In genomic region chr1:180213401-180214177, GRCh38 we compare ENCODE assay signal across 10 cellular contexts. TPM values are rescaled to one million over a fixed set of nuclear protein-coding genes. Genes with fewer than 3 reads are reported as not detected.
DNase-seq lines count a peak whose midpoint lies in the region; ATAC-seq and TF ChIP-seq lines count a peak whose summit lies in the region.
"Had no signal": no experiment of that assay in that cellular context is flagged by ENCODE, and none has a peak within 500 bp of the region (broad histone marks: within the 10 kb centered on the region; RNA-seq: fewer than 3 reads in every experiment).

No MANE protein-coding gene starts in this region.

- H3K4me3 ChIP-seq in fibroblast of villous mesenchyme (ENCODE audit: low read depth, low read length) (no peak overlapping the region), suprapubic skin (no peak overlapping the region), right atrium auricular region (no peak overlapping the region), coronary artery (no peak overlapping the region)
- H3K4me3 ChIP-seq: colonic mucosa had no signal

- H3K9me3 ChIP-seq in suprapubic skin (no peaks in the 10 kb centered on the region), right atrium auricular region (no peaks in the 10 kb centered on the region)
- H3K9me3 ChIP-seq: colonic mucosa had no signal

- H3K27me3 ChIP-seq in suprapubic skin (no peaks in the 10 kb centered on the region), right atrium auricular region (no peaks in the 10 kb centered on the region)
- H3K27me3 ChIP-seq: colonic mucosa had no signal

- no peak overlapping the region for H3K4me3 Mint-ChIP-seq in activated T-cell treated with anti-CD3 and anti-CD28 coated beads, Interleukin-2, amount 50 U/mL, for 4 hours
- H3K4me3 Mint-ChIP-seq in T-cell = peak overlapping the region; percentile 40 to 53 (median 41)

- POLR2A ChIA-PET in T-cell (lab: Charles Lee) = no interaction called here

- no peaks in the 10 kb centered on the region for H3K36me3 ChIP-seq in suprapubic skin
- H3K36me3 ChIP-seq in right atrium auricular region = no peaks in the 10 kb centered on the region
- H3K36me3 ChIP-seq: colonic mucosa had no signal

- H3K4me1 ChIP-seq in suprapubic skin = no peaks in the 10 kb centered on the region
- no peaks in the 10 kb centered on the region for H3K4me1 ChIP-seq in right atrium auricular region
- H3K4me1 ChIP-seq: colonic mucosa had no signal

- peak overlapping the region in 1 of 2 donors; percentile 52 for H3K27ac Mint-ChIP-seq in T-cell

- no peaks in the 10 kb centered on the region for H3K9me3 Mint-ChIP-seq in activated T-cell treated with anti-CD3 and anti-CD28 coated beads, Interleukin-2, amount 50 U/mL, for 4 hours
- no peaks in the 10 kb centered on the region for H3K9me3 Mint-ChIP-seq in T-cell

- no peak for TF ChIP-seq EP300 in suprapubic skin (IDR thresholded peaks at IDR 0.05)

- peaks cover 9% of the 10 kb centered on the region for H3K4me1 Mint-ChIP-seq in activated T-cell treated with anti-CD3 and anti-CD28 coated beads, Interleukin-2, amount 50 U/mL, for 4 hours (ENCODE audit: low read depth)
- H3K4me1 Mint-ChIP-seq in T-cell = peaks cover 10 to 11% (median 11%) of the 10 kb centered on the region in 3 donors

- TF ChIP-seq CTCF in fibroblast of villous mesenchyme (IDR thresholded peaks at IDR 0.05; ENCODE audit: insufficient read depth, low read depth, low read length) (no peak), suprapubic skin (IDR thresholded peaks at IDR 0.05) (no peak), right atrium auricular region (IDR thresholded peaks at IDR 0.05) (no peak), coronary artery (IDR thresholded peaks at IDR 0.05) (no peak)

- WGBS in suprapubic skin = 71% methylated on average over 15 of the region's 15 CpGs

- DNase-seq in activated T-cell treated with anti-CD3 and anti-CD28 coated beads, Interleukin-2, amount 50 U/mL, for 4 hours = no peak
- DNase-seq in activated T-cell treated with anti-CD3 and anti-CD28 coated beads, Interleukin-2, amount 50 U/mL, for 1 hour = no peak
- DNase-seq in T-cell (peak in 16 of 34 experiments; percentile 18 to 44 (median 28)), fibroblast of villous mesenchyme (ENCODE audit: low read depth) (peak; percentile 22), suprapubic skin (ENCODE audit: low spot score in 2 of 2) (peak; percentile 45 to 49), right atrium auricular region (ENCODE audit: low spot score) (no peak), coronary artery (ENCODE audit: low spot score) (no peak)
- DNase-seq: colonic mucosa, NCI-H1048 had no signal

- peak; percentile 47 to 62 for ATAC-seq in activated T-cell treated with anti-CD3 and anti-CD28 coated beads, Interleukin-2, amount 50 U/mL, for 4 hours
- ATAC-seq in T-cell (replicated peaks in 1 of 4) (peak; percentile 48 to 58 (median 56)), GM18907 (IDR thresholded peaks at IDR 0.05; ENCODE audit: unreplicated experiment) (no peak)

- peaks cover 2% of the 10 kb centered on the region for H3K27me3 Mint-ChIP-seq in activated T-cell treated with anti-CD3 and anti-CD28 coated beads, Interleukin-2, amount 50 U/mL, for 4 hours (ENCODE audit: low read depth)
- peaks cover 4 to 13% of the 10 kb centered on the region in 2 donors for H3K27me3 Mint-ChIP-seq in T-cell

- H3K36me3 Mint-ChIP-seq in activated T-cell treated with anti-CD3 and anti-CD28 coated beads, Interleukin-2, amount 50 U/mL, for 4 hours (ENCODE audit: insufficient read depth) = no peaks in the 10 kb centered on the region
- H3K36me3 Mint-ChIP-seq in T-cell = no peaks in the 10 kb centered on the region

- H3K27ac ChIP-seq in suprapubic skin = no peak overlapping the region
- no peak overlapping the region for H3K27ac ChIP-seq in right atrium auricular region
- H3K27ac ChIP-seq in coronary artery = no peak overlapping the region
- H3K27ac ChIP-seq: colonic mucosa had no signal

- CTCF ChIA-PET in T-cell (lab: Charles Lee) = interaction anchor here in 1 of 2 donors (0.7 kb wide), 1 partner anchor 269 kb away, joined by 3 read pairs; no protein-coding TSS in a partner anchor

- no peak for TF ChIP-seq POLR2A in suprapubic skin (IDR thresholded peaks at IDR 0.05)

RNA-seq across cellular contexts. Expression of gene LHX4, which starts 16.5 kb away (rescaled TPM):
- under 1 TPM in 1 of 3 donors, not detected in 2; 0.03 TPM for total RNA-seq in activated T-cell treated with anti-CD3 and anti-CD28 coated beads, Interleukin-2, amount 50 U/mL, for 4 hours
- total RNA-seq in T-cell (under 1 TPM in 2 of 5 donors, not detected in 3; 0.03 TPM), fibroblast of villous mesenchyme (0.32 and 0.86 TPM in 2 replicates), suprapubic skin (1 to 10 TPM in 1 of 4 donors, under 1 TPM in 3; 0.08 to 1.2 (median 0.31) TPM), right atrium auricular region (not detected)

RNA-seq across cellular contexts. Expression of gene QSOX1, which starts 58.9 kb away (rescaled TPM):
- 10 to 100 TPM; 34.3 to 38.5 (median 38.1) TPM for total RNA-seq in activated T-cell treated with anti-CD3 and anti-CD28 coated beads, Interleukin-2, amount 50 U/mL, for 4 hours
- total RNA-seq in T-cell (10 to 100 TPM; 19.7 to 32.5 (median 28.2) TPM), fibroblast of villous mesenchyme (128 and 164 TPM in 2 replicates), suprapubic skin (10 to 100 TPM; 56.6 to 66.1 (median 61.5) TPM), right atrium auricular region (100 to 1,000 TPM; 199 to 332 TPM)

Comparison
In these comparisons a context has a peak if more than half of its experiments do, and no peak if none do; other contexts are left out.
1. DNase-seq: peak in fibroblast of villous mesenchyme (single experiment) and suprapubic skin (2 of 2); none in activated T-cell treated with anti-CD3 and anti-CD28 coated beads, Interleukin-2, amount 50 U/mL, for 4 hours (single experiment), activated T-cell treated with anti-CD3 and anti-CD28 coated beads, Interleukin-2, amount 50 U/mL, for 1 hour (single experiment), right atrium auricular region (single experiment) and coronary artery (single experiment).